Comparison of ENCODE assay signal across 24 cellular contexts in the genomic region with DNA sequence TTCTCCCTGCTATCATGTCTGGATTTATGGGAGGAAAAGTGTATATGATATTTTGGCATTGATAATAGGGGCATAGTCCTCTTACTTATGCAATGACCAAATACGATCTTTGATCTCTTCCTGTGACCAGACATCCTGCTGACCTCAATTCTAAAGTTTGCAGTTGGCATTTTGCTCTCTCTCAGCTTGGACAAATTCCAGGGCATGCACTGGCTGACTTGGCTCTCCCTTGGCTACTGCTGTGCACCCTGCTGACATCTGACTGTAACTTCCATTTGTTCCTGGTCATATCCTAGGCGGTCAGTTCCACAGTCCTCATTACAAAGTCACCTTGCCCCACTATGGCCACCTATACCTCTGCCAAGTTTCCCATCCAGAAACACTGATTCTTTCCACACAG.
A peak's percentile ranks its signal among the peaks of the same experiment; 100 is the strongest.
DNase-seq lines count a peak whose midpoint lies in the region; TF ChIP-seq lines count a peak whose summit lies in the region.
"Had no signal": no experiment of that assay in that cellular context is flagged by ENCODE, and none has a peak within 500 bp of the region (broad histone marks: within the 10 kb centered on the region; RNA-seq: fewer than 3 reads in every experiment).

No MANE protein-coding gene starts in this region.

- BruUV-seq in Calu3 (replicated peaks; lab: Mats Ljungman, UMichigan): no TSS peak

- intact Hi-C loops in Calu3 (cut with micrococcal nuclease; ENCODE audit: unreplicated experiment): no loop called here
- intact Hi-C loops in CD14-positive monocyte (cut with micrococcal nuclease): no loop called here

- TF ChIP-seq CTCF in Calu3 (IDR thresholded peaks at IDR 0.05; ENCODE audit: unreplicated experiment) (no peak), LNCaP clone FGC (IDR thresholded peaks at IDR 0.05; ENCODE audit: control insufficient read depth, extremely low read depth, insufficient read depth) (peak; percentile 26; the same call in 1 of the 2 replicates), epithelial cell of proximal tubule (conservative IDR thresholded peaks at IDR 0.05; ENCODE audit: low read depth, low read length) (peak; percentile 8), CD14-positive monocyte (IDR thresholded peaks at IDR 0.05) (no peak)

- no peak overlapping the region for H3K27ac Mint-ChIP-seq in Calu3 (ENCODE audit: unreplicated experiment)
- H3K27ac Mint-ChIP-seq in CD14-positive monocyte: no peak overlapping the region
- H3K27ac Mint-ChIP-seq: activated CD4-positive, alpha-beta T cell treated with anti-CD3 and anti-CD28 coated beads, Interleukin-2, amount 10 ng/mL, durations not matched to agents 7 days and 5 days; activated naive CD4-positive, alpha-beta T cell treated with anti-CD3 and anti-CD28 coated beads for 36 hours; activated T-cell treated with anti-CD3 and anti-CD28 coated beads, Interleukin-2, amount 50 U/mL, for 72 hours; CD4-positive, alpha-beta T cell; dendritic cell treated with granulocyte-macrophage colony-stimulating factor and Interleukin-4, amounts not matched to agents 40 ng/mL and 50 ng/mL, for 4 days; naive thymus-derived CD4-positive, alpha-beta T cell; stimulated activated effector memory CD8-positive, alpha-beta T cell treated with anti-CD3 and anti-CD28 coated beads, Interleukin-12 subunit alpha, Interleukin-12 subunit beta, amount 100 ng/mL, for 72 hours had no signal

- CTCF ChIA-PET in Calu3 (lab: Charles Lee): no interaction called here

- H3K4me3 Mint-ChIP-seq in Calu3 (ENCODE audit: low read depth, unreplicated experiment): no peak overlapping the region
- no peak overlapping the region for H3K4me3 Mint-ChIP-seq in CD14-positive monocyte
- H3K4me3 Mint-ChIP-seq: activated CD4-positive, alpha-beta T cell treated with anti-CD3 and anti-CD28 coated beads, Interleukin-2, amount 10 ng/mL, durations not matched to agents 7 days and 5 days; activated naive CD4-positive, alpha-beta T cell treated with anti-CD3 and anti-CD28 coated beads for 36 hours; activated T-cell treated with anti-CD3 and anti-CD28 coated beads, Interleukin-2, amount 50 U/mL, for 72 hours; CD4-positive, alpha-beta T cell; dendritic cell treated with granulocyte-macrophage colony-stimulating factor and Interleukin-4, amounts not matched to agents 40 ng/mL and 50 ng/mL, for 4 days; naive thymus-derived CD4-positive, alpha-beta T cell; stimulated activated effector memory CD8-positive, alpha-beta T cell treated with anti-CD3 and anti-CD28 coated beads, Interleukin-12 subunit alpha, Interleukin-12 subunit beta, amount 100 ng/mL, for 72 hours had no signal

- H3K4me3 ChIP-seq in LNCaP clone FGC (ENCODE audit: low read depth, low read length): no peak overlapping the region
- H3K4me3 ChIP-seq in epithelial cell of proximal tubule (ENCODE audit: low read depth, low read length): no peak overlapping the region
- H3K4me3 ChIP-seq: GM23248, SK-N-MC had no signal

- H3K4me1 Mint-ChIP-seq in Calu3 (ENCODE audit: low read depth, unreplicated experiment) (peaks cover 13% of the 10 kb centered on the region), CD14-positive monocyte (peaks cover 2% of the 10 kb centered on the region)
- H3K4me1 Mint-ChIP-seq: activated CD4-positive, alpha-beta T cell treated with anti-CD3 and anti-CD28 coated beads, Interleukin-2, amount 10 ng/mL, durations not matched to agents 7 days and 5 days; naive thymus-derived CD4-positive, alpha-beta T cell; stimulated activated effector memory CD8-positive, alpha-beta T cell treated with anti-CD3 and anti-CD28 coated beads, Interleukin-12 subunit alpha, Interleukin-12 subunit beta, amount 100 ng/mL, for 72 hours had no signal

- H3K27me3 Mint-ChIP-seq in Calu3 (ENCODE audit: unreplicated experiment) (no peaks in the 10 kb centered on the region), CD14-positive monocyte (ENCODE audit: low read depth in 3 of 3) (no peaks in the 10 kb centered on the region)
- H3K27me3 Mint-ChIP-seq: CD4-positive, alpha-beta T cell; dendritic cell treated with granulocyte-macrophage colony-stimulating factor and Interleukin-4, amounts not matched to agents 40 ng/mL and 50 ng/mL, for 4 days had no signal

- peaks cover 11% of the 10 kb centered on the region for H3K9me3 Mint-ChIP-seq in Calu3 (ENCODE audit: low read depth, unreplicated experiment)
- H3K9me3 Mint-ChIP-seq in CD14-positive monocyte: peaks cover 9 to 21% (median 12%) of the 10 kb centered on the region in 7 donors
- H3K9me3 Mint-ChIP-seq: CD4-positive, alpha-beta T cell had no signal

- DNase-seq in Calu3 (peak; percentile 15), LNCaP clone FGC (ENCODE audit: low read depth) (no peak), epithelial cell of proximal tubule (ENCODE audit: low read depth) (peak; percentile 20), myocyte (ENCODE audit: low read depth) (peak; percentile 45), CD14-positive monocyte (ENCODE audit: low spot score) (no peak), DMS 273 (lab: John Stamatoyannopoulos, UW; ENCODE audit: unreplicated experiment) (no peak)
- no peak for DNase-seq in activated CD4-positive, CD25-positive, alpha-beta regulatory T cell treated with anti-CD3 and anti-CD28 coated beads, Interleukin-2, amount 50 U/mL, for 72 hours
- DNase-seq: activated CD4-positive, alpha-beta T cell treated with anti-CD3 and anti-CD28 coated beads, Interleukin-2, amount 10 ng/mL, durations not matched to agents 7 days and 5 days; activated naive CD4-positive, alpha-beta T cell treated with anti-CD3 and anti-CD28 coated beads for 36 hours; activated T-cell treated with anti-CD3 and anti-CD28 coated beads, Interleukin-2, amount 50 U/mL, for 72 hours; amniotic stem cell; CD4-positive, alpha-beta T cell; glutamatergic neuron; GM23248; mesenchymal stem cell; naive thymus-derived CD4-positive, alpha-beta T cell; NCI-H1105 treated with DMSO at 0.1 percent for 48 hours; NCI-H2029; NCI-H2227 treated with DMSO at 0.1 percent for 48 hours; NCI-H748 treated with DMSO at 0.1 percent for 48 hours; T-helper 2 cell had no signal

- H3K36me3 Mint-ChIP-seq in Calu3 (ENCODE audit: insufficient read depth, unreplicated experiment) (no peaks in the 10 kb centered on the region), CD14-positive monocyte (no peaks in the 10 kb centered on the region)
- H3K36me3 Mint-ChIP-seq: stimulated activated effector memory CD8-positive, alpha-beta T cell treated with anti-CD3 and anti-CD28 coated beads, Interleukin-12 subunit alpha, Interleukin-12 subunit beta, amount 100 ng/mL, for 72 hours had no signal

Comparison
In these comparisons a context has a peak if more than half of its experiments do, and no peak if none do; other contexts are left out.
1. DNase-seq: peak in Calu3 (single experiment), epithelial cell of proximal tubule (single experiment) and myocyte (single experiment); none in LNCaP clone FGC (single experiment), CD14-positive monocyte (single experiment), activated CD4-positive, CD25-positive, alpha-beta regulatory T cell treated with anti-CD3 and anti-CD28 coated beads, Interleukin-2, amount 50 U/mL, for 72 hours (single experiment) and DMS 273 (single experiment).
2. CTCF ChIP-seq: peak in LNCaP clone FGC (single experiment) and epithelial cell of proximal tubule (single experiment); none in Calu3 (single experiment) and CD14-positive monocyte (single experiment).